ENCODE assay signal across 17 cellular contexts in genomic region chr4:161663844-161664243, GRCh38.
A peak's percentile ranks its signal among the peaks of the same experiment; 100 is the strongest.
DNase-seq lines count a peak whose midpoint lies in the region; ATAC-seq, FAIRE-seq and TF ChIP-seq lines count a peak whose summit lies in the region.
"Had no signal": no experiment of that assay in that cellular context is flagged by ENCODE, and none has a peak within 500 bp of the region (broad histone marks: within the 10 kb centered on the region; RNA-seq: fewer than 3 reads in every experiment).

No MANE protein-coding gene starts in this region.

- peaks cover 2% of the 10 kb centered on the region for H3K9me3 Mint-ChIP-seq in endodermal cell

- intact Hi-C loops in PC-9 (cut with micrococcal nuclease; ENCODE audit: unreplicated experiment) (no loop called here), cardiac septum (cut with DNase I) (no loop called here)

- H2AFZ ChIP-seq in PC-9, result no peak overlapping the region

- no peak for TF ChIP-seq CTCF in HL-60 (IDR thresholded peaks at IDR 0.05; ENCODE audit: insufficient read depth, low read length)
- no peak for TF ChIP-seq CTCF in PC-9 (conservative IDR thresholded peaks at IDR 0.05)
- TF ChIP-seq CTCF in endodermal cell (conservative IDR thresholded peaks at IDR 0.05), result no peak

- no peaks in the 10 kb centered on the region for H3K27me3 ChIP-seq in HL-60 (ENCODE audit: insufficient read depth, poor library complexity, severe bottlenecking)
- no peaks in the 10 kb centered on the region for H3K27me3 ChIP-seq in PC-9 (ENCODE audit: insufficient read depth, low read depth)
- H3K27me3 ChIP-seq in endodermal cell (ENCODE audit: control insufficient read depth, insufficient read depth, low read length, poor library complexity, severe bottlenecking), result no peaks in the 10 kb centered on the region
- H3K27me3 ChIP-seq: BLaER1 had no signal

- no peaks in the 10 kb centered on the region for H3F3A ChIP-seq in PC-9 (ENCODE audit: insufficient read depth, low read depth)

- H3K36me3 ChIP-seq in PC-9 (ENCODE audit: low read depth), result no peaks in the 10 kb centered on the region
- no peaks in the 10 kb centered on the region for H3K36me3 ChIP-seq in endodermal cell (ENCODE audit: control insufficient read depth, insufficient read depth, low read length)
- H3K36me3 ChIP-seq: BLaER1, HAP-1 had no signal

- peak overlapping the region; percentile 76 for H3K27ac ChIP-seq in HL-60 (replicated peaks)
- no peak overlapping the region for H3K27ac ChIP-seq in PC-9
- no peak overlapping the region for H3K27ac ChIP-seq in endodermal cell (ENCODE audit: low read depth, low read length)
- H3K27ac ChIP-seq: BLaER1 had no signal

- FAIRE-seq in urothelium cell line (lab: Jason Lieb, UNC), result no peak
- FAIRE-seq: GM19239, H1 had no signal

- H3K4me3 ChIP-seq in HL-60 (replicated peaks; ENCODE audit: insufficient read depth, low read length), result no peak overlapping the region
- peak overlapping the region; percentile 52; the same call in 1 of the 2 replicates for H3K4me3 ChIP-seq in PC-9
- no peak overlapping the region for H3K4me3 ChIP-seq in endodermal cell (ENCODE audit: low read length)
- H3K4me3 ChIP-seq: BLaER1, HAP-1 had no signal

- CTCF ChIA-PET in PC-9 (lab: Charles Lee), result no interaction called here

- 92 to 93% methylated on average over 3 to 6 of the region's 6 CpGs for WGBS in endodermal cell (ENCODE audit: insufficient coverage in 1 of 2, insufficient read length in 1 of 2), 2 experiments

- ATAC-seq in GM18867 (IDR thresholded peaks at IDR 0.05; ENCODE audit: unreplicated experiment), result no peak

- no peak overlapping the region for H3K4me3 Mint-ChIP-seq in endodermal cell
- H3K4me3 Mint-ChIP-seq: CD14-positive monocyte; CD4-positive, alpha-beta memory T cell had no signal

- peak in 1 of 2 experiments; percentile 1 for DNase-seq in HL-60 (ENCODE audit: low read depth in 1 of 2, low spot score in 1 of 2)
- no peak for DNase-seq in PC-9
- peak; percentile 34 for DNase-seq in endodermal cell
- no peak for DNase-seq in GM03348 (ENCODE audit: low spot score)
- no peak for DNase-seq in urothelium cell line (ENCODE audit: low spot score)
- DNase-seq in cardiac septum (ENCODE audit: low spot score), result no peak
- DNase-seq: 8988T, DMS153, DMS79, GDM1 had no signal

- BruUV-seq in PC-9 (replicated peaks; lab: Mats Ljungman, UMichigan), result no TSS peak

- H3K4me1 ChIP-seq in PC-9 (replicated peaks; ENCODE audit: insufficient read depth) (no peaks in the 10 kb centered on the region), endodermal cell (ENCODE audit: control insufficient read depth, insufficient read depth, low read length) (no peaks in the 10 kb centered on the region)
- H3K4me1 ChIP-seq: BLaER1, HAP-1 had no signal

- no peaks in the 10 kb centered on the region for H3K9me3 ChIP-seq in PC-9 (ENCODE audit: insufficient read depth, low read depth)
- H3K9me3 ChIP-seq in endodermal cell (ENCODE audit: control insufficient read depth, low read length), result no peaks in the 10 kb centered on the region
- H3K9me3 ChIP-seq: BLaER1, HAP-1 had no signal

- H3K36me3 Mint-ChIP-seq in endodermal cell (ENCODE audit: low read depth), result no peaks in the 10 kb centered on the region
- H3K36me3 Mint-ChIP-seq: CD14-positive monocyte; CD4-positive, alpha-beta memory T cell had no signal

- peaks cover 11% of the 10 kb centered on the region; the same call in 1 of the 2 replicates for H3K79me2 ChIP-seq in PC-9 (ENCODE audit: low read depth)

- POLR2A ChIA-PET in PC-9 (lab: Charles Lee; ENCODE audit: unreplicated experiment), result no interaction called here

- no peaks in the 10 kb centered on the region for H3K9me2 ChIP-seq in PC-9 (ENCODE audit: insufficient read depth)

- peak overlapping the region; percentile 54 for H3K4me2 ChIP-seq in PC-9
- H3K4me2 ChIP-seq: BLaER1 had no signal

- no peaks in the 10 kb centered on the region for H4K20me1 ChIP-seq in PC-9 (ENCODE audit: insufficient read depth)
- H4K20me1 ChIP-seq: BLaER1 had no signal

- no peaks in the 10 kb centered on the region for H3K27me3 Mint-ChIP-seq in endodermal cell (ENCODE audit: insufficient read depth)
- H3K27me3 Mint-ChIP-seq: CD4-positive, alpha-beta memory T cell had no signal

- H3K9ac ChIP-seq in endodermal cell (ENCODE audit: extremely low read depth, low read length, poor library complexity, severe bottlenecking), result no peak overlapping the region
- H3K9ac ChIP-seq: BLaER1 had no signal

- no peak overlapping the region for H3K27ac Mint-ChIP-seq in endodermal cell
- H3K27ac Mint-ChIP-seq: CD14-positive monocyte; CD4-positive, alpha-beta memory T cell had no signal

- H3K4me1 Mint-ChIP-seq in endodermal cell, result no peaks in the 10 kb centered on the region
- H3K4me1 Mint-ChIP-seq: CD4-positive, alpha-beta memory T cell had no signal
